ENCODE assay signal across 5 cellular contexts in the genomic region with DNA sequence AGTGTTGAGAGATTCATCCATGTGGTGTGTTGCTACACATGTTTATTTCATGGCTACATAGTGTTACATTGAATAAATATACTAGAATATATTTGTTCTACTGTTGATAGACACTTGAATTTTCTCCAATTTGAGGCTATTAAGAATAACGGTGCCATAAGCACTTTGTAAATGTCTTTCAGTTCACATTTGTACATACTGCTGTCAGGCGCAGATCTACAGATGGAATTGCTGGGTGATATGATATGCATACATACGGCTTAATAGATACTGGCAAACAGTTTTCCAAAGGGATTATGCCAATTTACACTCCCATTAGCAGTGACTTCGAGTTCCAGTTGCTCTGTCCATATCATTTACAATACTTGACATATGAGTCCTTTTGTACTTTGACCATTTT. TPM values are rescaled to one million over a fixed set of nuclear protein-coding genes. Genes with fewer than 3 reads are reported as not detected.
"Had no signal": no experiment of that assay in that cellular context is flagged by ENCODE, and none has a peak within 500 bp of the region (broad histone marks: within the 10 kb centered on the region; RNA-seq: fewer than 3 reads in every experiment).

No MANE protein-coding gene starts in this region.

RNA-seq across cellular contexts. Expression of gene GYPE, which starts 33.5 kb away (rescaled TPM):
- total RNA-seq: GM23338, H1, H4, H7, H9 had no signal
- polyA plus RNA-seq: H1 had no signal
